Comparison of ENCODE assay signal across 16 cellular contexts in genomic region chr11:118230088-118230487, GRCh38. TPM values are rescaled to one million over a fixed set of nuclear protein-coding genes. Genes with fewer than 3 reads are reported as not detected.
DNase-seq lines count a peak whose midpoint lies in the region; ATAC-seq and TF ChIP-seq lines count a peak whose summit lies in the region.
"Had no signal": no experiment of that assay in that cellular context is flagged by ENCODE, and none has a peak within 500 bp of the region (broad histone marks: within the 10 kb centered on the region; RNA-seq: fewer than 3 reads in every experiment).

No MANE protein-coding gene starts in this region.

- H3K27me3 Mint-ChIP-seq in CD8-positive, alpha-beta T cell (ENCODE audit: low read depth) = no peaks in the 10 kb centered on the region
- H3K27me3 Mint-ChIP-seq in naive thymus-derived CD4-positive, alpha-beta T cell = no peaks in the 10 kb centered on the region
- H3K27me3 Mint-ChIP-seq in endothelial cell (ENCODE audit: unreplicated experiment) = no peaks in the 10 kb centered on the region

- no peaks in the 10 kb centered on the region for H3K9me3 Mint-ChIP-seq in CD8-positive, alpha-beta T cell
- H3K9me3 Mint-ChIP-seq in naive thymus-derived CD4-positive, alpha-beta T cell = no peaks in the 10 kb centered on the region
- H3K9me3 Mint-ChIP-seq in endothelial cell (ENCODE audit: unreplicated experiment) = no peaks in the 10 kb centered on the region

- intact Hi-C loops in CD8-positive, alpha-beta T cell (cut with DNase I, micrococcal nuclease) = no loop called here
- intact Hi-C loops in naive thymus-derived CD4-positive, alpha-beta T cell (cut with micrococcal nuclease) = no loop called here

- no peak overlapping the region for H3K4me3 Mint-ChIP-seq in CD8-positive, alpha-beta T cell
- H3K4me3 Mint-ChIP-seq in naive thymus-derived CD4-positive, alpha-beta T cell = peak overlapping the region in 6 of 10 donors; percentile 7 to 69 (median 47)
- H3K4me3 Mint-ChIP-seq in endothelial cell (ENCODE audit: unreplicated experiment) = no peak overlapping the region

- peaks cover 39% of the 10 kb centered on the region for H3K4me1 Mint-ChIP-seq in CD8-positive, alpha-beta T cell (ENCODE audit: low read depth)
- H3K4me1 Mint-ChIP-seq in naive thymus-derived CD4-positive, alpha-beta T cell = peaks cover 7 to 44% (median 34%) of the 10 kb centered on the region in 7 donors
- H3K4me1 Mint-ChIP-seq in endothelial cell (ENCODE audit: unreplicated experiment) = no peaks in the 10 kb centered on the region

- no peaks in the 10 kb centered on the region for H3K27me3 ChIP-seq in CD8-positive, alpha-beta T cell (ENCODE audit: insufficient read depth, low read length)
- H3K27me3 ChIP-seq in naive thymus-derived CD4-positive, alpha-beta T cell (ENCODE audit: control insufficient read depth in 2 of 2, insufficient read depth in 2 of 2, low read length in 2 of 2) = no peaks in the 10 kb centered on the region
- H3K27me3 ChIP-seq: ascending aorta, foreskin keratinocyte had no signal

- H3K9me3 ChIP-seq in CD8-positive, alpha-beta T cell (ENCODE audit: low read length) = no peaks in the 10 kb centered on the region
- H3K9me3 ChIP-seq in naive thymus-derived CD4-positive, alpha-beta T cell (ENCODE audit: control insufficient read depth in 2 of 3, low read length in 3 of 3) = no peaks in the 10 kb centered on the region
- H3K9me3 ChIP-seq: ascending aorta had no signal

- H3K27ac Mint-ChIP-seq in CD8-positive, alpha-beta T cell = no peak overlapping the region
- H3K27ac Mint-ChIP-seq in naive thymus-derived CD4-positive, alpha-beta T cell = no peak overlapping the region
- no peak overlapping the region for H3K27ac Mint-ChIP-seq in endothelial cell (ENCODE audit: unreplicated experiment)

- DNase-seq in activated CD8-positive, alpha-beta memory T cell treated with anti-CD3 and anti-CD28 coated beads, Interleukin-2, amount 50 U/mL, for 4 hours = peak; percentile 58
- no peak for DNase-seq in activated CD8-positive, alpha-beta memory T cell treated with anti-CD3 and anti-CD28 coated beads for 24 hours
- DNase-seq in CD8-positive, alpha-beta T cell = peak in 6 of 7 experiments; percentile 26 to 73 (median 52)
- peak; percentile 74 for DNase-seq in activated effector memory CD4-positive, alpha-beta T cell treated with anti-CD3 and anti-CD28 coated beads, Interleukin-2, amount 50 U/mL, for 16 hours
- DNase-seq in naive thymus-derived CD4-positive, alpha-beta T cell = peak in 6 of 9 donors; percentile 47 to 65 (median 56)
- no peak for DNase-seq in COLO668 (lab: John Stamatoyannopoulos, UW; ENCODE audit: unreplicated experiment)
- DNase-seq in endothelial cell (ENCODE audit: low spot score) = no peak
- DNase-seq: foreskin keratinocyte; midbrain; NK-92 treated with Interleukin-12 subunit alpha and Interleukin-12 subunit beta, amount 100 ng/mL, for 24 hours; nucleus accumbens; right cardiac atrium had no signal

- CTCF ChIA-PET in CD8-positive, alpha-beta T cell (lab: Charles Lee) = no interaction called here
- CTCF ChIA-PET in naive thymus-derived CD4-positive, alpha-beta T cell (lab: Charles Lee) = interaction anchor here (1.2 to 2.4 kb wide), 3 partner anchors 12 to 61 kb away, joined by 5 to 10 read pairs (median 9); no protein-coding TSS in a partner anchor

- no peak for TF ChIP-seq CTCF in CD8-positive, alpha-beta T cell (IDR thresholded peaks at IDR 0.05)
- TF ChIP-seq CTCF in endothelial cell (IDR thresholded peaks at IDR 0.05; ENCODE audit: unreplicated experiment) = no peak

- peaks cover 30% of the 10 kb centered on the region for H3K36me3 Mint-ChIP-seq in CD8-positive, alpha-beta T cell
- peaks cover 0 to 47% (median 10%) of the 10 kb centered on the region in 5 donors for H3K36me3 Mint-ChIP-seq in naive thymus-derived CD4-positive, alpha-beta T cell
- peaks cover 10% of the 10 kb centered on the region for H3K36me3 Mint-ChIP-seq in endothelial cell (ENCODE audit: low read depth, unreplicated experiment)

- no peak overlapping the region for H3K4me3 ChIP-seq in CD8-positive, alpha-beta T cell (ENCODE audit: low read depth, low read length)
- H3K4me3 ChIP-seq in naive thymus-derived CD4-positive, alpha-beta T cell (ENCODE audit: low read length) = peak overlapping the region; percentile 16
- H3K4me3 ChIP-seq: ascending aorta had no signal

- H3K27ac ChIP-seq in CD8-positive, alpha-beta T cell (ENCODE audit: low read depth, low read length) = peak overlapping the region; percentile 9
- H3K27ac ChIP-seq in naive thymus-derived CD4-positive, alpha-beta T cell (ENCODE audit: low read depth, low read length) = peak overlapping the region; percentile 57
- H3K27ac ChIP-seq: ascending aorta, foreskin keratinocyte, RWPE1 had no signal

- ATAC-seq in CD8-positive, alpha-beta T cell = peak; percentile 41
- peak; percentile 61 for ATAC-seq in naive thymus-derived CD4-positive, alpha-beta T cell
- no peak for ATAC-seq in HG03039 (IDR thresholded peaks at IDR 0.05; ENCODE audit: unreplicated experiment)
- ATAC-seq: foreskin keratinocyte, right cardiac atrium had no signal

- POLR2A ChIA-PET in CD8-positive, alpha-beta T cell (lab: Charles Lee) = interaction anchor here (0.6 to 1.7 kb wide), 8 partner anchors 9 to 115 kb away, joined by 3 to 7 read pairs (median 4); partner anchors contain the start of genes CD3G and MPZL3
- POLR2A ChIA-PET in naive thymus-derived CD4-positive, alpha-beta T cell (lab: Charles Lee) = interaction anchor here (0.8 to 1.8 kb wide), 12 partner anchors 10 to 75 kb away, joined by 3 to 8 read pairs (median 4); partner anchors contain the start of gene CD3E

- no peaks in the 10 kb centered on the region for H3K36me3 ChIP-seq in CD8-positive, alpha-beta T cell (ENCODE audit: insufficient read depth, low read length)
- H3K36me3 ChIP-seq in naive thymus-derived CD4-positive, alpha-beta T cell (ENCODE audit: control insufficient read depth in 2 of 3, insufficient read depth in 3 of 3, low read length in 3 of 3) = peaks cover 0 to 23% (median 6%) of the 10 kb centered on the region in 3 experiments
- H3K36me3 ChIP-seq: ascending aorta had no signal

- H3K4me1 ChIP-seq in CD8-positive, alpha-beta T cell (ENCODE audit: insufficient read depth, low read length) = peaks cover 59% of the 10 kb centered on the region
- H3K4me1 ChIP-seq in naive thymus-derived CD4-positive, alpha-beta T cell (ENCODE audit: control insufficient read depth in 2 of 2, insufficient read depth in 2 of 2, low read length in 2 of 2) = peaks cover 57 to 59% of the 10 kb centered on the region in 2 donors
- H3K4me1 ChIP-seq: ascending aorta, foreskin keratinocyte had no signal

RNA-seq across cellular contexts. Expression of gene JAML, which starts 5.3 kb away (rescaled TPM):
- total RNA-seq in CD8-positive, alpha-beta T cell = 10 to 100 TPM; 38.4 to 40.4 TPM
- total RNA-seq in naive thymus-derived CD4-positive, alpha-beta T cell = 100 to 1,000 TPM in 3 of 5 experiments, 10 to 100 TPM in 2; 64.3 to 120 (median 118) TPM
- polyA plus RNA-seq in naive thymus-derived CD4-positive, alpha-beta T cell = 100 to 1,000 TPM in 1 of 2 donors, 10 to 100 TPM in 1; 94.1 to 195 TPM
- 0.31 TPM for total RNA-seq in endothelial cell (ENCODE audit: unreplicated experiment)
- total RNA-seq: ascending aorta, chondrocyte, foreskin keratinocyte had no signal
- polyA plus RNA-seq: foreskin keratinocyte had no signal

RNA-seq across cellular contexts. Expression of gene MPZL3, which starts 22.1 kb away (rescaled TPM):
- 10 to 100 TPM; 15.3 to 16.8 TPM for total RNA-seq in CD8-positive, alpha-beta T cell
- total RNA-seq in naive thymus-derived CD4-positive, alpha-beta T cell = 10 to 100 TPM; 13.3 to 17.4 (median 17.0) TPM
- polyA plus RNA-seq in naive thymus-derived CD4-positive, alpha-beta T cell = 1 to 10 TPM; 3.6 to 4.6 TPM
- total RNA-seq in endothelial cell (ENCODE audit: unreplicated experiment) = 10.7 TPM

RNA-seq across cellular contexts. Expression of gene MPZL2, which starts 34.0 kb away (rescaled TPM):
- total RNA-seq in CD8-positive, alpha-beta T cell = 1 to 10 TPM; 1.2 to 1.4 TPM
- 1 to 10 TPM in 4 of 5 experiments, under 1 TPM in 1; 0.69 to 5.9 (median 1.6) TPM for total RNA-seq in naive thymus-derived CD4-positive, alpha-beta T cell
- 1 to 10 TPM; 1.2 to 1.5 TPM for polyA plus RNA-seq in naive thymus-derived CD4-positive, alpha-beta T cell
- 1.0 TPM for total RNA-seq in endothelial cell (ENCODE audit: unreplicated experiment)
- total RNA-seq: chondrocyte had no signal

RNA-seq across cellular contexts. Expression of gene SCN2B, which starts 53.6 kb away (rescaled TPM):
- total RNA-seq in CD8-positive, alpha-beta T cell = not detected
- total RNA-seq in naive thymus-derived CD4-positive, alpha-beta T cell = not detected
- not detected for polyA plus RNA-seq in naive thymus-derived CD4-positive, alpha-beta T cell
- not detected for total RNA-seq in endothelial cell (ENCODE audit: unreplicated experiment)

Comparison
In these comparisons a context has a peak if more than half of its experiments do, and no peak if none do; other contexts are left out.
1. DNase-seq: peak in activated CD8-positive, alpha-beta memory T cell treated with anti-CD3 and anti-CD28 coated beads, Interleukin-2, amount 50 U/mL, for 4 hours (single experiment), CD8-positive, alpha-beta T cell (6 of 7), activated effector memory CD4-positive, alpha-beta T cell treated with anti-CD3 and anti-CD28 coated beads, Interleukin-2, amount 50 U/mL, for 16 hours (single experiment) and naive thymus-derived CD4-positive, alpha-beta T cell (6 of 9); none in activated CD8-positive, alpha-beta memory T cell treated with anti-CD3 and anti-CD28 coated beads for 24 hours (single experiment), COLO668 (single experiment) and endothelial cell (single experiment).
2. H3K4me3 Mint-ChIP-seq: peak in naive thymus-derived CD4-positive, alpha-beta T cell (6 of 10); none in CD8-positive, alpha-beta T cell (single experiment) and endothelial cell (single experiment).
3. RNA of gene JAML, which starts 5.3 kb away (total RNA-seq): 64.3 to 120 TPM in naive thymus-derived CD4-positive, alpha-beta T cell and 38.4 to 40.4 TPM in CD8-positive, alpha-beta T cell; 0.31 TPM in endothelial cell (single experiment); every median in the first group is over 10 times any median in the second.